In the genomic region with DNA sequence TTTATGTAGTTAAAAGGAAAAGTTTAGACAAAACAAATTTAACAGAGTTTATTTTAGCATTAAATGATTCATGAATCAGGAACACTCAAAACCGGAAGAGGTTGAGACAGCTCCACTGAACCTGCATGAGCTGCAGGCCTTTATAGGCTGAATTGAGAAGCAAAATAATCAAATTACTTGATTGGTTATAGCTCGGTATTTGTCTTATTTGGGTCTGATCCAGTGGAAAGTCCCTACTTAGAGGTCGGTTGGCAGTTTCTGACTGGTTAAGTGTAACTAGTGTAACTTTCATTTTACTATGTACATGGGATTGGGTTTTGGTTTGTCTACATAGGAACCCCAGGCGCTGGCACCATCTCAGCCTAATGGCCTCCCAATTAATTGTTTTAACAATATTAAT, we compare ENCODE assay signal across 11 cellular contexts.
DNase-seq lines count a peak whose midpoint lies in the region; ATAC-seq and TF ChIP-seq lines count a peak whose summit lies in the region.
"Had no signal": no experiment of that assay in that cellular context is flagged by ENCODE, and none has a peak within 500 bp of the region (broad histone marks: within the 10 kb centered on the region; RNA-seq: fewer than 3 reads in every experiment).

No MANE protein-coding gene starts in this region.

- H3F3A ChIP-seq in SK-N-SH (replicated peaks; ENCODE audit: insufficient read depth) = no peaks in the 10 kb centered on the region

- H3K4ac ChIP-seq in mesendoderm (ENCODE audit: low read depth, low read length) = no peak overlapping the region

- H2BK5ac ChIP-seq in mesendoderm (ENCODE audit: low read length) = no peak overlapping the region

- H3K23ac ChIP-seq in mesendoderm (ENCODE audit: low read length) = no peak overlapping the region

- TF ChIP-seq POLR2A in body of pancreas (IDR thresholded peaks at IDR 0.05) = no peak

- no peak overlapping the region for H2AK5ac ChIP-seq in mesendoderm (ENCODE audit: low read length)

- no peak for TF ChIP-seq EP300 in SK-N-SH (IDR thresholded peaks at IDR 0.05; ENCODE audit: borderline replicate concordance in 1 of 2, low read depth in 1 of 2, low read length in 1 of 2)

- H3K79me2 ChIP-seq in SK-N-SH (ENCODE audit: insufficient read depth) (no peaks in the 10 kb centered on the region), mesendoderm (ENCODE audit: control insufficient read depth, insufficient read depth, low read length) (no peaks in the 10 kb centered on the region)

- H3K4me3 ChIP-seq in SK-N-SH (ENCODE audit: low read depth in 2 of 2, low read length in 1 of 2) (no peak overlapping the region), body of pancreas (no peak overlapping the region), mesendoderm (ENCODE audit: low read length) (no peak overlapping the region)

- no peak overlapping the region for H2BK15ac ChIP-seq in mesendoderm (replicated peaks; ENCODE audit: low read depth)

- H3K36me3 Mint-ChIP-seq in stimulated activated memory B cell treated with anti-CD40 and anti-IgM and Interleukin-4, amounts not matched to agents 10 μg/mL and 1 μg/mL and 100 μg/mL, for 72 hours = no peaks in the 10 kb centered on the region

- H3K9me2 ChIP-seq in SK-N-SH = no peaks in the 10 kb centered on the region

- WGBS in SK-N-SH (ENCODE audit: low lambda C conversion rate) = 46% methylated on average over 4 of the region's 4 CpGs
- 47 to 55% methylated on average over 4 of the region's 4 CpGs for WGBS in body of pancreas, 2 donors
- no CpG with 5 or more reads among the region's 4 CpGs for WGBS in mesendoderm (ENCODE audit: extremely low coverage, insufficient coverage, low lambda C conversion rate)

- H3K27me3 ChIP-seq in SK-N-SH (ENCODE audit: insufficient read depth) = no peaks in the 10 kb centered on the region
- H3K27me3 ChIP-seq in body of pancreas = no peaks in the 10 kb centered on the region
- H3K27me3 ChIP-seq in mesendoderm (ENCODE audit: insufficient read depth, low read length, poor library complexity) = no peaks in the 10 kb centered on the region

- POLR2A ChIA-PET in SK-N-SH (lab: Yijun Ruan, JAX) = no interaction called here

- peaks cover 30% of the 10 kb centered on the region for H3K4me1 Mint-ChIP-seq in stimulated activated memory B cell treated with anti-CD40 and anti-IgM and Interleukin-4, amounts not matched to agents 10 μg/mL and 1 μg/mL and 100 μg/mL, for 72 hours

- peak overlapping the region; percentile 71 for H3K27ac Mint-ChIP-seq in stimulated activated memory B cell treated with anti-CD40 and anti-IgM and Interleukin-4, amounts not matched to agents 10 μg/mL and 1 μg/mL and 100 μg/mL, for 72 hours
- H3K27ac Mint-ChIP-seq: mesothelial cell of epicardium had no signal

- no peak overlapping the region for H4K8ac ChIP-seq in mesendoderm (ENCODE audit: low read depth, low read length)

- no peak overlapping the region for H3K18ac ChIP-seq in mesendoderm (ENCODE audit: low read length)

- H3K4me2 ChIP-seq in SK-N-SH (no peak overlapping the region), mesendoderm (ENCODE audit: low read length) (no peak overlapping the region)

- H3K36me3 ChIP-seq in SK-N-SH (replicated peaks in 1 of 2; ENCODE audit: control insufficient read depth in 1 of 2, insufficient read depth in 2 of 2, low read length in 1 of 2) = no peaks in the 10 kb centered on the region
- H3K36me3 ChIP-seq in body of pancreas (replicated peaks in 1 of 2; ENCODE audit: insufficient read depth in 1 of 2, low read depth in 2 of 2) = no peaks in the 10 kb centered on the region
- H3K36me3 ChIP-seq in mesendoderm (ENCODE audit: control insufficient read depth, insufficient read depth, low read length) = no peaks in the 10 kb centered on the region

- H3K4me1 ChIP-seq in SK-N-SH (ENCODE audit: control insufficient read depth in 1 of 2, insufficient read depth in 2 of 2, low read depth in 1 of 2, low read length in 1 of 2) (no peaks in the 10 kb centered on the region), body of pancreas (no peaks in the 10 kb centered on the region), mesendoderm (ENCODE audit: control insufficient read depth, low read depth, low read length) (no peaks in the 10 kb centered on the region)

- no peak overlapping the region for H3K9ac ChIP-seq in SK-N-SH
- no peak overlapping the region for H3K9ac ChIP-seq in mesendoderm (ENCODE audit: low read length)

- no peak overlapping the region for H4K5ac ChIP-seq in mesendoderm (ENCODE audit: low read length)

- no peaks in the 10 kb centered on the region for H3K27me3 Mint-ChIP-seq in stimulated activated memory B cell treated with anti-CD40 and anti-IgM and Interleukin-4, amounts not matched to agents 10 μg/mL and 1 μg/mL and 100 μg/mL, for 72 hours

- intact Hi-C loops in body of pancreas (cut with DNase I) = no loop called here

- no peaks in the 10 kb centered on the region for H4K20me1 ChIP-seq in SK-N-SH (ENCODE audit: insufficient read depth)

- no peak overlapping the region for H2AFZ ChIP-seq in SK-N-SH (ENCODE audit: low read depth)

- H2BK120ac ChIP-seq in mesendoderm (ENCODE audit: low read depth, low read length) = no peak overlapping the region

- H3K56ac ChIP-seq in mesendoderm (ENCODE audit: low read length) = no peak overlapping the region

- no peak for TF ChIP-seq CTCF in SK-N-SH (IDR thresholded peaks at IDR 0.05)
- TF ChIP-seq CTCF in body of pancreas (IDR thresholded peaks at IDR 0.05) = no peak

- H3K9me3 ChIP-seq in SK-N-SH (no peaks in the 10 kb centered on the region), body of pancreas (no peaks in the 10 kb centered on the region)

- TF ChIP-seq RAD21 in SK-N-SH (IDR thresholded peaks at IDR 0.05; ENCODE audit: low read length) = no peak

- peak; percentile 37; the same call in 2 of the 3 replicates for ATAC-seq in SK-N-SH treated with all-trans-retinoic acid at 6 μM for 48 hours
- ATAC-seq in HG02852 (IDR thresholded peaks at IDR 0.05; ENCODE audit: unreplicated experiment) = peak; percentile 32
- ATAC-seq in body of pancreas = peak; percentile 30
- ATAC-seq in stimulated activated memory B cell treated with anti-CD40 and anti-IgM and Interleukin-4, amounts not matched to agents 10 μg/mL and 1 μg/mL and 100 μg/mL, for 72 hours = peak; percentile 71

- H3K9me3 Mint-ChIP-seq in stimulated activated memory B cell treated with anti-CD40 and anti-IgM and Interleukin-4, amounts not matched to agents 10 μg/mL and 1 μg/mL and 100 μg/mL, for 72 hours = peaks cover 3% of the 10 kb centered on the region

- H3K27ac ChIP-seq in SK-N-SH (ENCODE audit: low read depth in 2 of 2, low read length in 1 of 2) (no peak overlapping the region), body of pancreas (no peak overlapping the region), mesendoderm (ENCODE audit: low read depth, low read length) (no peak overlapping the region)

- no peaks in the 10 kb centered on the region for H3K79me1 ChIP-seq in mesendoderm (ENCODE audit: low read length)

- peak overlapping the region; percentile 21 for H3K4me3 Mint-ChIP-seq in stimulated activated memory B cell treated with anti-CD40 and anti-IgM and Interleukin-4, amounts not matched to agents 10 μg/mL and 1 μg/mL and 100 μg/mL, for 72 hours
- H3K4me3 Mint-ChIP-seq: mesothelial cell of epicardium had no signal

- no peak for DNase-seq in SK-N-SH
- no peak for DNase-seq in body of pancreas
- no peak for DNase-seq in mesendoderm
- no peak for DNase-seq in HK-2 (ENCODE audit: unreplicated experiment)
- DNase-seq in SKM-1 treated with dmso at 0.1 percent for 144 hours (lab: John Stamatoyannopoulos, UW; ENCODE audit: unreplicated experiment) = no peak
- DNase-seq: 8988T, NCI-H2029 treated with DMSO at 0.1 percent for 48 hours had no signal

- CTCF ChIA-PET in SK-N-SH (lab: Yijun Ruan, JAX) = no interaction called here

TF ChIP-seq in SK-N-SH treated with all-trans-retinoic acid at 6 μM for 48 hours, 23 proteins besides CTCF, POLR2A, EP300 and RAD21 (continues in another document):
- no peak for TF ChIP-seq ISL1 (CRISPR knock-in tag; IDR thresholded peaks at IDR 0.05)

TF ChIP-seq in SK-N-SH, 30 proteins besides CTCF, POLR2A, EP300 and RAD21 (continues in another document):
- TF ChIP-seq TCF12 (IDR thresholded peaks at IDR 0.05) = no peak
- no peak for TF ChIP-seq RXRA (IDR thresholded peaks at IDR 0.05; ENCODE audit: borderline replicate concordance, low read depth)
- TF ChIP-seq JUND (IDR thresholded peaks at IDR 0.05) = no peak
- TF ChIP-seq FOSL2 (IDR thresholded peaks at IDR 0.05; ENCODE audit: borderline replicate concordance, low read depth) = no peak
- no peak for TF ChIP-seq POLR2AphosphoS5 (IDR thresholded peaks at IDR 0.05; ENCODE audit: low read depth, low read length)
- no peak for TF ChIP-seq GATA2 (CRISPR knock-in tag; IDR thresholded peaks at IDR 0.05)
- no peak for TF ChIP-seq FOXJ3 (CRISPR knock-in tag; IDR thresholded peaks at IDR 0.05)
- TF ChIP-seq SMC3 (IDR thresholded peaks at IDR 0.05; ENCODE audit: low read depth, low read length) = no peak
- no peak for TF ChIP-seq ELF1 (IDR thresholded peaks at IDR 0.05)
- TF ChIP-seq NFIC (IDR thresholded peaks at IDR 0.05; ENCODE audit: borderline replicate concordance) = no peak
- TF ChIP-seq, protein P1, sequence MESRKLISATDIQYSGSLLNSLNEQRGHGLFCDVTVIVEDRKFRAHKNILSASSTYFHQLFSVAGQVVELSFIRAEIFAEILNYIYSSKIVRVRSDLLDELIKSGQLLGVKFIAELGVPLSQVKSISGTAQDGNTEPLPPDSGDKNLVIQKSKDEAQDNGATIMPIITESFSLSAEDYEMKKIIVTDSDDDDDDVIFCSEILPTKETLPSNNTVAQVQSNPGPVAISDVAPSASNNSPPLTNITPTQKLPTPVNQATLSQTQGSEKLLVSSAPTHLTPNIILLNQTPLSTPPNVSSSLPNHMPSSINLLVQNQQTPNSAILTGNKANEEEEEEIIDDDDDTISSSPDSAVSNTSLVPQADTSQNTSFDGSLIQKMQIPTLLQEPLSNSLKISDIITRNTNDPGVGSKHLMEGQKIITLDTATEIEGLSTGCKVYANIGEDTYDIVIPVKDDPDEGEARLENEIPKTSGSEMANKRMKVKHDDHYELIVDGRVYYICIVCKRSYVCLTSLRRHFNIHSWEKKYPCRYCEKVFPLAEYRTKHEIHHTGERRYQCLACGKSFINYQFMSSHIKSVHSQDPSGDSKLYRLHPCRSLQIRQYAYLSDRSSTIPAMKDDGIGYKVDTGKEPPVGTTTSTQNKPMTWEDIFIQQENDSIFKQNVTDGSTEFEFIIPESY (IDR thresholded peaks at IDR 0.05; ENCODE audit: borderline replicate concordance, low read depth) = no peak
- no peak for TF ChIP-seq MEF2A (IDR thresholded peaks at IDR 0.05; ENCODE audit: borderline replicate concordance, low read depth)
- no peak for TF ChIP-seq TEAD4 (IDR thresholded peaks at IDR 0.05; ENCODE audit: borderline replicate concordance, insufficient read depth)
- TF ChIP-seq MAX (IDR thresholded peaks at IDR 0.05; ENCODE audit: low read depth) = no peak
- TF ChIP-seq RFX5 (IDR thresholded peaks at IDR 0.05; ENCODE audit: low read length) = no peak
- no peak for TF ChIP-seq MXI1 (IDR thresholded peaks at IDR 0.05; ENCODE audit: low read depth, low read length)
